In the genomic region with DNA sequence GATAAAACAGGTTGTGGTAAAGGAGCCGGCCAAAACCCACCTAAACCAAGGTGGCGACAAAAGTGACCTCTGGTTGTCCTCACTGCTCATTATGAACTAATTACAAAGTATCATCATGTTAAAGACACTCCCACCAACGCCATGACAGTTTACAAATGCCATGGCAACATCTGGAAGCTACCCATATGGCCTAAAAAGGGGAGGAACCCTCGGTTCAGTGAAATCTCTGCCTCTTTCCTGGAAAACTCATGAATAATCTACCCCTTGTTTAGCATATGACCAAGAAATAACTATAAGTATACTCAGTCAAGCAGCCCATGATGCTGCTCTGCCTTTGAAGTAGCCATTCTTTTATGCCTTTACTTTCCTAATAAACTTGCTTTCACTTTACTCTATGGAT, we compare ENCODE assay signal across 2 cellular contexts.
TF ChIP-seq lines count a peak whose summit lies in the region.

No MANE protein-coding gene starts in this region.

TF ChIP-seq in HepG2, 621 proteins besides CTCF, POLR2A, EP300 and RAD21 (continued from another document):
- no peak for TF ChIP-seq JUNB (CRISPR knock-in tag; IDR thresholded peaks at IDR 0.05; ENCODE audit: borderline replicate concordance)

TF ChIP-seq in K562, 482 proteins besides CTCF, POLR2A, EP300 and RAD21 (continued from another document):
- TF ChIP-seq STAT5A (IDR thresholded peaks at IDR 0.05; ENCODE audit: borderline replicate concordance, low read length) (0 out of 2 replicates have a peak, but pooled peaks have one; percentile 37), ZNF165 (CRISPR knock-in tag; IDR thresholded peaks at IDR 0.05; ENCODE audit: borderline replicate concordance) (no peak), SRF (CRISPR knock-in tag; IDR thresholded peaks at IDR 0.05) (peak in 1 of 2 experiments; percentile 54; a peak in 1 of 4 replicates)
